In the genomic region with DNA sequence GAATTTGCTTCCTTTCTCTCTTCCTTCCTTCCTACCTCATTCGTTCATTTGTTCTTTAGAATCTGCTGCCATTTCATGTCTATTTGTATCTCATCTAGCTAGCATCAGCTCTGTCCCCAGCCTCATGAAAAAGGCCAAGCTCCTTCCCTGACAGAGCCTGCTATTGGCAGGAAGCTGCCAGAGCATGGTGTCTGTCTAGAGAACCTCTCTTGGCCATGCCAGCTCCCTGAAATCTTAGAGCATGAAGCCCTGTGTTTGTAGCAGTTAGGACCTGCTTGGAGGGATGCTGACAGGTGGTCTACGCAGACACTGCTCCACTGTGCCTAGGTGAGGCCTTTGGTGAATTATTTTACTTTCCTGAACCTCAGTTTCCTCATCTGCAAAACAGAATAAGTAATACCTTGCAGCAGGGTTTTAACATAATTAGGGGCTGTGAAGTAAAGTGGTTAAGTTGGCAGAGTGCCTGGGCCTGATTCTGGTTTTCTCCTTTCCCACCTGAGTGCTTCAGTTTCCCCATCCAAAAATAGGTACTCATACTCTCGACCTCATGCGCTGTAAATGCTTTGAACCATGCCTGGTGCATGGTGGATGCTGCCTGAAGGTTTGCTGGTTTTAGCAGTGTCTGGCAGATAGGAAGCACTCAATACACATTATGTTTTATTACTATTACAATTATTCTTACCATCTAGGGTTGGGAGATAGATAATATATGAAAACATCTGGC, we compare ENCODE assay signal across 17 cellular contexts. TPM values are rescaled to one million over a fixed set of nuclear protein-coding genes. Genes with fewer than 3 reads are reported as not detected.
DNase-seq lines count a peak whose midpoint lies in the region; ATAC-seq, FAIRE-seq and TF ChIP-seq lines count a peak whose summit lies in the region.
"Had no signal": no experiment of that assay in that cellular context is flagged by ENCODE, and none has a peak within 500 bp of the region (broad histone marks: within the 10 kb centered on the region; RNA-seq: fewer than 3 reads in every experiment).

No MANE protein-coding gene starts in this region.

- 70% methylated on average over 3 of the region's 4 CpGs for WGBS in right lobe of liver (ENCODE audit: insufficient coverage, low coverage, low lambda C conversion rate, missing lambda C conversion rate)
- 73 to 93% (median 84%) methylated on average over 4 of the region's 4 CpGs for WGBS in psoas muscle, 3 donors

- H3K36me3 Mint-ChIP-seq in activated B cell treated with CpG ODN at 0.5 μM for 24 hours (ENCODE audit: low read depth): peaks cover 2% of the 10 kb centered on the region
- no peaks in the 10 kb centered on the region for H3K36me3 Mint-ChIP-seq in effector memory CD8-positive, alpha-beta T cell (ENCODE audit: insufficient read depth)

- H3K36me3 ChIP-seq in right lobe of liver (no peaks in the 10 kb centered on the region), psoas muscle (ENCODE audit: insufficient read depth in 1 of 2, low read depth in 1 of 2) (no peaks in the 10 kb centered on the region)

- peak overlapping the region; percentile 8 for H3K4me3 Mint-ChIP-seq in activated B cell treated with CpG ODN at 0.5 μM for 24 hours
- no peak overlapping the region for H3K4me3 Mint-ChIP-seq in effector memory CD8-positive, alpha-beta T cell
- H3K4me3 Mint-ChIP-seq: activated naive CD8-positive, alpha-beta T cell treated with anti-CD3 and anti-CD28 coated beads, Interleukin-2, amount 10 ng/mL, durations not matched to agents 7 days and 5 days had no signal

- peaks cover 39% of the 10 kb centered on the region for H3K4me1 Mint-ChIP-seq in activated B cell treated with CpG ODN at 0.5 μM for 24 hours
- H3K4me1 Mint-ChIP-seq in effector memory CD8-positive, alpha-beta T cell (ENCODE audit: low read depth in 2 of 2): peaks cover 5 to 13% of the 10 kb centered on the region in 2 donors

- no peaks in the 10 kb centered on the region for H3K27me3 Mint-ChIP-seq in activated B cell treated with CpG ODN at 0.5 μM for 24 hours
- no peaks in the 10 kb centered on the region for H3K27me3 Mint-ChIP-seq in effector memory CD8-positive, alpha-beta T cell
- H3K27me3 Mint-ChIP-seq: activated naive CD8-positive, alpha-beta T cell treated with anti-CD3 and anti-CD28 coated beads, Interleukin-2, amount 10 ng/mL, durations not matched to agents 7 days and 5 days had no signal

- ATAC-seq in GM21447 (IDR thresholded peaks at IDR 0.05; ENCODE audit: unreplicated experiment) (peak; percentile 85), HG03060 (IDR thresholded peaks at IDR 0.05; ENCODE audit: low read depth, unreplicated experiment) (peak; percentile 58), activated B cell treated with CpG ODN at 0.5 μM for 24 hours (ENCODE audit: low read depth) (peak; percentile 50), HG03521 (IDR thresholded peaks at IDR 0.05; ENCODE audit: unreplicated experiment) (no peak), right lobe of liver (no peak), psoas muscle (no peak)
- ATAC-seq in effector memory CD8-positive, alpha-beta T cell (replicated peaks): no peak

- FAIRE-seq in GM18507 (lab: Jason Lieb, UNC): peak; percentile 67
- FAIRE-seq: frontal cortex had no signal

- no peak for DNase-seq in GM18507 (ENCODE audit: extremely low spot score, insufficient read length, low read depth)
- DNase-seq in activated B cell treated with CpG ODN at 0.5 μM for 24 hours: no peak
- DNase-seq in right lobe of liver: no peak
- no peak for DNase-seq in effector memory CD8-positive, alpha-beta T cell
- DNase-seq in psoas muscle: no peak
- DNase-seq: activated CD8-positive, alpha-beta memory T cell treated with anti-CD3 and anti-CD28 coated beads, Interleukin-2, amount 50 U/mL, for 4 hours; activated naive CD8-positive, alpha-beta T cell treated with anti-CD3 and anti-CD28 coated beads, Interleukin-2, amount 10 ng/mL, durations not matched to agents 7 days and 5 days; cerebellar nuclear complex; mesenchymal stem cell; SK-N-SH had no signal

- CTCF ChIA-PET in activated B cell treated with CpG ODN at 0.5 μM for 24 hours (lab: Charles Lee): no interaction called here

- no peaks in the 10 kb centered on the region for H3K9me3 ChIP-seq in right lobe of liver
- no peaks in the 10 kb centered on the region for H3K9me3 ChIP-seq in psoas muscle
- H3K9me3 ChIP-seq: SK-N-SH had no signal

- no peak for TF ChIP-seq POLR2A in right lobe of liver (IDR thresholded peaks at IDR 0.05)

- H3K9me3 Mint-ChIP-seq in activated B cell treated with CpG ODN at 0.5 μM for 24 hours: no peaks in the 10 kb centered on the region
- H3K9me3 Mint-ChIP-seq in effector memory CD8-positive, alpha-beta T cell: no peaks in the 10 kb centered on the region
- H3K9me3 Mint-ChIP-seq: activated naive CD8-positive, alpha-beta T cell treated with anti-CD3 and anti-CD28 coated beads, Interleukin-2, amount 10 ng/mL, durations not matched to agents 7 days and 5 days had no signal

- H3K4me1 ChIP-seq in right lobe of liver (peaks cover 0 to 6% (median 2%) of the 10 kb centered on the region in 4 donors), psoas muscle (peaks cover 26% of the 10 kb centered on the region)

- no peak overlapping the region for H3K4me3 ChIP-seq in right lobe of liver
- no peak overlapping the region for H3K4me3 ChIP-seq in psoas muscle
- H3K4me3 ChIP-seq: skin epidermis had no signal

- peak overlapping the region; percentile 5 for H3K27ac Mint-ChIP-seq in activated B cell treated with CpG ODN at 0.5 μM for 24 hours
- no peak overlapping the region for H3K27ac Mint-ChIP-seq in effector memory CD8-positive, alpha-beta T cell
- H3K27ac Mint-ChIP-seq: activated naive CD8-positive, alpha-beta T cell treated with anti-CD3 and anti-CD28 coated beads, Interleukin-2, amount 10 ng/mL, durations not matched to agents 7 days and 5 days had no signal

- no peak overlapping the region for H3K27ac ChIP-seq in right lobe of liver
- no peak overlapping the region for H3K27ac ChIP-seq in psoas muscle
- H3K27ac ChIP-seq: skin epidermis, VCaP had no signal

- H3K27me3 ChIP-seq in right lobe of liver (no peaks in the 10 kb centered on the region), psoas muscle (ENCODE audit: insufficient read depth in 3 of 3, low read length in 2 of 3) (no peaks in the 10 kb centered on the region)

- TF ChIP-seq CTCF in activated B cell treated with CpG ODN at 0.5 μM for 24 hours (IDR thresholded peaks at IDR 0.05) (no peak), right lobe of liver (IDR thresholded peaks at IDR 0.05) (no peak), psoas muscle (IDR thresholded peaks at IDR 0.05) (no peak)

- intact Hi-C loops in activated B cell treated with CpG ODN at 0.5 μM for 24 hours (cut with micrococcal nuclease): no loop called here
- intact Hi-C loops in right lobe of liver (cut with DNase I): no loop called here
- intact Hi-C loops in psoas muscle (cut with DNase I): no loop called here

- POLR2A ChIA-PET in activated B cell treated with CpG ODN at 0.5 μM for 24 hours (lab: Charles Lee): no interaction called here

RNA-seq across cellular contexts. Expression of gene PTTG2, which starts 4.7 kb away (rescaled TPM):
- total RNA-seq in activated B cell treated with CpG ODN at 0.5 μM for 24 hours (1.9 and 2.2 TPM in 2 replicates), right lobe of liver (under 1 TPM in 1 of 6 experiments, not detected in 5; 0.32 TPM), psoas muscle (1 to 10 TPM in 1 of 4 donors, not detected in 3; 1.2 TPM)
- 1 to 10 TPM in 1 of 3 donors, under 1 TPM in 2; 0.10 to 3.9 (median 0.18) TPM for polyA plus RNA-seq in psoas muscle
- total RNA-seq: frontal cortex, MCF 10A had no signal
- polyA plus RNA-seq: SK-N-SH had no signal

Comparison
In these comparisons a context has a peak if more than half of its experiments do, and no peak if none do; other contexts are left out.
1. ATAC-seq: peak in GM21447 (single experiment), HG03060 (single experiment) and activated B cell treated with CpG ODN at 0.5 μM for 24 hours (single experiment); none in HG03521 (single experiment), right lobe of liver (0 of 4), effector memory CD8-positive, alpha-beta T cell (single experiment) and psoas muscle (0 of 4).